Comparison of ENCODE assay signal across 23 cellular contexts in genomic region chr3:10926441-10926830, GRCh38.
"Had no signal": no experiment of that assay in that cellular context is flagged by ENCODE, and none has a peak within 500 bp of the region (broad histone marks: within the 10 kb centered on the region; RNA-seq: fewer than 3 reads in every experiment).

No MANE protein-coding gene starts in this region.

- H3K9me3 Mint-ChIP-seq: activated T-helper 2 cell treated with anti-CD3 and anti-CD28 coated beads, Interferon-gamma antibody, Interleukin-2, Interleukin-4, amounts not matched to agents 10 μg/mL and 5 μg/mL and 100 μg/mL, durations not matched to agents 14 hours and 24 hours and 36 hours; stimulated activated naive CD8-positive, alpha-beta T cell treated with anti-CD3 and anti-CD28 coated beads, Interleukin-15, amount 100 ng/mL, for 72 hours had no signal

- H3K27ac ChIP-seq: brain microvascular endothelial cell, gastrocnemius medialis, prostate gland, right lobe of liver, testis, upper lobe of left lung, VCaP had no signal

- ATAC-seq: activated CD8-positive, alpha-beta memory T cell treated with anti-CD3 and anti-CD28 coated beads, Interleukin-2, amount 10 ng/mL, durations not matched to agents 7 days and 5 days; gastrocnemius medialis; mucosa of descending colon; naive thymus-derived CD8-positive, alpha-beta T cell; SK-N-SH treated with all-trans-retinoic acid at 6 μM for 48 hours; stimulated activated naive CD8-positive, alpha-beta T cell treated with anti-CD3 and anti-CD28 coated beads, Interleukin-15, amount 100 ng/mL, for 72 hours had no signal

- H3K4me3 Mint-ChIP-seq: activated CD8-positive, alpha-beta memory T cell treated with anti-CD3 and anti-CD28 coated beads, Interleukin-2, amount 10 ng/mL, durations not matched to agents 7 days and 5 days; activated naive CD8-positive, alpha-beta T cell; naive thymus-derived CD8-positive, alpha-beta T cell; stimulated activated naive CD8-positive, alpha-beta T cell treated with anti-CD3 and anti-CD28 coated beads, Interleukin-15, amount 100 ng/mL, for 72 hours had no signal

- H3K27ac Mint-ChIP-seq: activated CD8-positive, alpha-beta memory T cell treated with anti-CD3 and anti-CD28 coated beads, Interleukin-2, amount 10 ng/mL, durations not matched to agents 7 days and 5 days; activated naive CD8-positive, alpha-beta T cell; activated T-helper 2 cell treated with anti-CD3 and anti-CD28 coated beads, Interferon-gamma antibody, Interleukin-2, Interleukin-4, amounts not matched to agents 10 μg/mL and 5 μg/mL and 100 μg/mL, durations not matched to agents 14 hours and 24 hours and 36 hours; naive thymus-derived CD8-positive, alpha-beta T cell; stimulated activated naive CD8-positive, alpha-beta T cell treated with anti-CD3 and anti-CD28 coated beads, Interleukin-15, amount 100 ng/mL, for 72 hours had no signal

- H3K9me3 ChIP-seq: gastrocnemius medialis, mucosa of descending colon, prostate gland, right lobe of liver, testis, upper lobe of left lung had no signal

- H3K4me1 Mint-ChIP-seq: activated CD8-positive, alpha-beta memory T cell treated with anti-CD3 and anti-CD28 coated beads, Interleukin-2, amount 10 ng/mL, durations not matched to agents 7 days and 5 days; stimulated activated naive CD8-positive, alpha-beta T cell treated with anti-CD3 and anti-CD28 coated beads, Interleukin-15, amount 100 ng/mL, for 72 hours had no signal

- H3K4me1 ChIP-seq: gastrocnemius medialis, prostate gland, right lobe of liver, upper lobe of left lung had no signal

- DNase-seq: activated CD4-positive, alpha-beta T cell treated with anti-CD3 and anti-CD28 coated beads for 1 hour; activated CD4-positive, alpha-beta T cell treated with anti-CD3 and anti-CD28 coated beads, Interleukin-2, amount 50 U/mL, for 48 hours; activated CD8-positive, alpha-beta memory T cell treated with anti-CD3 and anti-CD28 coated beads, Interleukin-2, amount 10 ng/mL, durations not matched to agents 7 days and 5 days; activated T-cell treated with anti-CD3 and anti-CD28 coated beads, Interleukin-2, amount 50 U/mL, for 1 hour; amniotic stem cell; brain microvascular endothelial cell; cortex of kidney; effector CD4-positive, alpha-beta T cell; gastrocnemius medialis; mucosa of descending colon; stimulated activated CD4-positive, alpha-beta T cell treated with anti-CD3 and anti-CD28 coated beads, Interleukin-1b, Interleukin-23, amount 100 ng/mL, for 48 hours; stimulated activated naive CD8-positive, alpha-beta T cell treated with anti-CD3 and anti-CD28 coated beads, Interleukin-15, amount 100 ng/mL, for 72 hours; T-helper 1 cell; T1000; testis had no signal

- H3K27me3 ChIP-seq: right lobe of liver, testis, upper lobe of left lung had no signal

- H3K4me3 ChIP-seq: gastrocnemius medialis, mucosa of descending colon, prostate gland, right lobe of liver, testis, upper lobe of left lung had no signal

- H3K36me3 Mint-ChIP-seq: activated CD8-positive, alpha-beta memory T cell treated with anti-CD3 and anti-CD28 coated beads, Interleukin-2, amount 10 ng/mL, durations not matched to agents 7 days and 5 days; activated naive CD8-positive, alpha-beta T cell; naive thymus-derived CD8-positive, alpha-beta T cell had no signal

- H3K36me3 ChIP-seq: brain microvascular endothelial cell, gastrocnemius medialis, prostate gland, right lobe of liver, upper lobe of left lung had no signal
